8 cellular contexts compared by ENCODE assay signal in genomic region chr1:184945678-184946412, GRCh38.
A peak's percentile ranks its signal among the peaks of the same experiment; 100 is the strongest.
DNase-seq lines count a peak whose midpoint lies in the region; ATAC-seq lines count a peak whose summit lies in the region.
"Had no signal": no experiment of that assay in that cellular context is flagged by ENCODE, and none has a peak within 500 bp of the region (broad histone marks: within the 10 kb centered on the region; RNA-seq: fewer than 3 reads in every experiment).

No MANE protein-coding gene starts in this region.

- DNase-seq in fibroblast of gingiva (ENCODE audit: low read depth) (peak; percentile 69), stromal cell of bone marrow (ENCODE audit: low read depth) (peak; percentile 54), COLO829 (ENCODE audit: low spot score) (no peak), anterior cingulate cortex (lab: John Stamatoyannopoulos, UW) (no peak)
- DNase-seq in stimulated activated CD4-positive, alpha-beta T cell treated with anti-CD3 and anti-CD28 coated beads, Interleukin-4, amount 100 ng/mL, for 4 hours, result no peak
- DNase-seq: right lobe of liver had no signal

- ATAC-seq in GM19438 (IDR thresholded peaks at IDR 0.05; ENCODE audit: low read depth, unreplicated experiment), result peak; percentile 51
- ATAC-seq in HG03565 (IDR thresholded peaks at IDR 0.05; ENCODE audit: unreplicated experiment), result peak; percentile 43

Comparison
In these comparisons a context has a peak if more than half of its experiments do, and no peak if none do; other contexts are left out.
1. DNase-seq: peak in fibroblast of gingiva (single experiment) and stromal cell of bone marrow (single experiment); none in COLO829 (single experiment), anterior cingulate cortex (0 of 58) and stimulated activated CD4-positive, alpha-beta T cell treated with anti-CD3 and anti-CD28 coated beads, Interleukin-4, amount 100 ng/mL, for 4 hours (0 of 2).